ENCODE assay signal across 8 cellular contexts in the genomic region with DNA sequence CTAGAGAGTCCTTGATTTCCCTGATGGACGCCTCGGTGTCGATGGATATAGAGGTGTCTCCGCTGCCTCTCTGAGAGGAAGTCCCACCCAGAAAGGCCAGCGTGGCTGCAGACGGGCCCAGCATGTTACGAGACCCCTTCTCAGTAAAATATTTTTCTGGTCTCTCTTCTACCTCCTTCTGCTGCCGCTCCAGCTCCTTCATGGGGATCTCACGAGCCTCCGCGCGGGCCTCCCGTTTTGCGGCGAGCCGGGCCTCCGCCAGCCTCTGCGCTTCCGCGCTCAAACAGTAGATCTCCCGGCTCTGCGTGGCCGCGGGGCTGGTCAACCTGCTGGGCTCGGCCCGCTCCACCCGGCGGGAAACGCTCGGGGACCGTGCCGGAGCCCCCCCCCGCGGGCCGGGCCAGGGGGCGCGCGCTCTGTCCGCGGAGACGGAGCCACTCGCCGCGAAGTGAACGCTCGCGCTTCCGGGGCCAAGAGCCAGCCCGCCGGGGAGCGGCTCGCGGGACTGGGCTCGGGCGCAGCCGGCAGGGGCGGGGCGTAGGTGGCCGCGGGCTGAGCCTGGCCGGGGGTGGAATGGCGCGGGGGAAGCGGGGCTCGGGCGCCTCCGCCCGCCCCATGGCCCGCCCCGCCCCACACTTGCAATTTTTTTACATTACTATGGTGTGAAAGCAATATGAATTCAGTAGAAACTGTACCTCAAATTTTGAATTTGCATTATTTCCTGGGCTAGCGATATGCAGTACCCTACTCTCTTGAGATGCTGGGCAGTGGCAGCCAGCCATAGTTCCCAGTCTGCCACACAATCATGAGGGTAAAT. TPM values are rescaled to one million over a fixed set of nuclear protein-coding genes. Genes with fewer than 3 reads are reported as not detected.
A peak's percentile ranks its signal among the peaks of the same experiment; 100 is the strongest.
DNase-seq lines count a peak whose midpoint lies in the region; ATAC-seq and TF ChIP-seq lines count a peak whose summit lies in the region.

No MANE protein-coding gene starts in this region.

- no peaks in the 10 kb centered on the region for H3K36me3 ChIP-seq in suprapubic skin

- TF ChIP-seq CTCF in RWPE1 (conservative IDR thresholded peaks at IDR 0.05; ENCODE audit: low read depth) = no peak
- no peak for TF ChIP-seq CTCF in suprapubic skin (IDR thresholded peaks at IDR 0.05)

- H3K9me3 ChIP-seq in suprapubic skin = peaks cover 9% of the 10 kb centered on the region

- peak overlapping the region; percentile 78 for H3K4me3 ChIP-seq in suprapubic skin

- peaks cover 11% of the 10 kb centered on the region for H3K4me1 ChIP-seq in suprapubic skin

- peak in 1 of 2 donors; percentile 19 for TF ChIP-seq POLR2A in suprapubic skin (IDR thresholded peaks at IDR 0.05)

- TF ChIP-seq EP300 in suprapubic skin (IDR thresholded peaks at IDR 0.05) = no peak

- WGBS in suprapubic skin = 13% methylated on average over 51 of the region's 71 CpGs

- POLR2A ChIA-PET in RWPE1 (lab: Yijun Ruan, JAX; ENCODE audit: low non-redundant PET) = interaction anchor here (0.7 kb wide), 1 partner anchor 1641 kb away, joined by 3 read pairs; no protein-coding TSS in a partner anchor

- ATAC-seq in GM19397 (IDR thresholded peaks at IDR 0.05; ENCODE audit: unreplicated experiment) (peak; percentile 94), HG03558 (IDR thresholded peaks at IDR 0.05; ENCODE audit: extremely low read depth, unreplicated experiment) (peak; percentile 79)

- DNase-seq in COR-L47 (lab: John Stamatoyannopoulos, UW) (peak; percentile 56), RWPE1 (ENCODE audit: low spot score) (peak; percentile 75), germinal center (ENCODE audit: low spot score) (peak; percentile 89), occipital lobe (lab: John Stamatoyannopoulos, UW) (peak; percentile 26), suprapubic skin (ENCODE audit: low spot score in 2 of 2) (no peak)
- peak in 3 of 4 experiments; percentile 13 to 63 (median 16) for DNase-seq in activated naive CD4-positive, alpha-beta T cell (lab: John Stamatoyannopoulos, UW)

- CTCF ChIA-PET in RWPE1 (lab: Yijun Ruan, JAX) = interaction anchor here (0.6 to 0.7 kb wide), 3 partner anchors 15 to 242 kb away, joined by 3 to 4 read pairs (median 3); no protein-coding TSS in a partner anchor

- no peaks in the 10 kb centered on the region for H3K27me3 ChIP-seq in suprapubic skin

- H3K27ac ChIP-seq in RWPE1 (peak overlapping the region; percentile 63), suprapubic skin (peak overlapping the region; percentile 29)

RNA-seq across cellular contexts. Expression of gene KCNMB3, which starts 10.2 kb away (rescaled TPM):
- 3.1 TPM for total RNA-seq in occipital lobe
- total RNA-seq in suprapubic skin = 1 to 10 TPM in 1 of 4 donors, under 1 TPM in 3; 0.47 to 1.7 (median 0.68) TPM

Comparison
In these comparisons a context has a peak if more than half of its experiments do, and no peak if none do; other contexts are left out.
1. DNase-seq: peak in COR-L47 (single experiment), RWPE1 (single experiment), activated naive CD4-positive, alpha-beta T cell (3 of 4), germinal center (single experiment) and occipital lobe (single experiment); none in suprapubic skin (0 of 2).